ENCODE assay signal across 24 cellular contexts in genomic region chr3:144403040-144403457, GRCh38.
DNase-seq lines count a peak whose midpoint lies in the region; ATAC-seq, FAIRE-seq and TF ChIP-seq lines count a peak whose summit lies in the region.
"Had no signal": no experiment of that assay in that cellular context is flagged by ENCODE, and none has a peak within 500 bp of the region (broad histone marks: within the 10 kb centered on the region; RNA-seq: fewer than 3 reads in every experiment).

No MANE protein-coding gene starts in this region.

- no peak overlapping the region for H3K4me2 ChIP-seq in astrocyte (ENCODE audit: low read length)
- no peak overlapping the region for H3K4me2 ChIP-seq in hepatocyte
- H3K4me2 ChIP-seq: neural progenitor cell had no signal

- no peaks in the 10 kb centered on the region for H3K79me2 ChIP-seq in astrocyte (ENCODE audit: insufficient read depth, low read length)
- H3K79me2 ChIP-seq in hepatocyte: no peaks in the 10 kb centered on the region

- no peak overlapping the region for H3K9ac ChIP-seq in astrocyte (ENCODE audit: low read length)
- H3K9ac ChIP-seq: neural progenitor cell had no signal

- no peaks in the 10 kb centered on the region for H3K9me3 Mint-ChIP-seq in astrocyte (ENCODE audit: unreplicated experiment)

- H3K27me3 ChIP-seq in astrocyte (ENCODE audit: insufficient read depth, low read length) (no peaks in the 10 kb centered on the region), hepatocyte (no peaks in the 10 kb centered on the region), vagina (no peaks in the 10 kb centered on the region)
- H3K27me3 ChIP-seq: neural progenitor cell had no signal

- H3K9me3 ChIP-seq in astrocyte (ENCODE audit: insufficient read depth, low read depth, low read length) (no peaks in the 10 kb centered on the region), hepatocyte (ENCODE audit: low read depth) (peaks cover 8% of the 10 kb centered on the region), vagina (no peaks in the 10 kb centered on the region)
- H3K9me3 ChIP-seq: prostate gland had no signal

- H4K20me1 ChIP-seq in astrocyte (ENCODE audit: insufficient read depth, low read length) (no peaks in the 10 kb centered on the region), hepatocyte (ENCODE audit: insufficient read depth, poor library complexity, severe bottlenecking) (no peaks in the 10 kb centered on the region)

- H3K4me1 Mint-ChIP-seq in astrocyte (ENCODE audit: low read depth, unreplicated experiment): peaks cover 7% of the 10 kb centered on the region
- H3K4me1 Mint-ChIP-seq: activated naive CD4-positive, alpha-beta T cell treated with anti-CD3 and anti-CD28 coated beads, Interleukin-2, amount 50 U/mL, for 24 hours; neural progenitor cell had no signal

- no peak for FAIRE-seq in astrocyte (lab: Jason Lieb, UNC)
- FAIRE-seq: endothelial cell of umbilical vein, HTR-8/SVneo had no signal

- no peak for TF ChIP-seq POLR2A in vagina (IDR thresholded peaks at IDR 0.05)

- TF ChIP-seq CTCF in astrocyte (IDR thresholded peaks at IDR 0.05; ENCODE audit: insufficient read depth, low read depth, low read length): no peak
- TF ChIP-seq CTCF in hepatocyte (IDR thresholded peaks at IDR 0.05; ENCODE audit: poor library complexity): no peak
- no peak for TF ChIP-seq CTCF in vagina (IDR thresholded peaks at IDR 0.05)

- H2AFZ ChIP-seq in astrocyte (ENCODE audit: low read depth, low read length) (no peak overlapping the region), hepatocyte (no peak overlapping the region)
- H2AFZ ChIP-seq: neural progenitor cell had no signal

- 36% methylated on average over 3 of the region's 3 CpGs for WGBS in hepatocyte (ENCODE audit: low lambda C conversion rate, missing lambda C conversion rate)

- H3K27ac Mint-ChIP-seq in astrocyte (ENCODE audit: unreplicated experiment): no peak overlapping the region
- H3K27ac Mint-ChIP-seq: activated naive CD4-positive, alpha-beta T cell treated with anti-CD3 and anti-CD28 coated beads, Interleukin-2, amount 50 U/mL, for 24 hours; CD8-positive, alpha-beta T cell; neural progenitor cell; T-helper 1 cell treated with Interleukin-12 subunit alpha and Interleukin-12 subunit beta and Interleukin-4 antibody, amounts not matched to agents 30 μg/mL and 1 μg/mL, for 36 hours had no signal

- H3K4me3 Mint-ChIP-seq in astrocyte (ENCODE audit: unreplicated experiment): no peak overlapping the region
- H3K4me3 Mint-ChIP-seq: activated naive CD4-positive, alpha-beta T cell treated with anti-CD3 and anti-CD28 coated beads, Interleukin-2, amount 50 U/mL, for 24 hours; CD8-positive, alpha-beta T cell; neural progenitor cell; T-helper 1 cell treated with Interleukin-12 subunit alpha and Interleukin-12 subunit beta and Interleukin-4 antibody, amounts not matched to agents 30 μg/mL and 1 μg/mL, for 36 hours had no signal

- ATAC-seq in GM18867 (IDR thresholded peaks at IDR 0.05; ENCODE audit: unreplicated experiment): no peak
- ATAC-seq: CD8-positive, alpha-beta T cell; left ventricle myocardium superior had no signal

- DNase-seq in EH (ENCODE audit: low read depth) (peak; percentile 0), NCI-H226 (peak; percentile 88), astrocyte (ENCODE audit: low read depth) (peak; percentile 2), hepatocyte (ENCODE audit: low spot score) (peak; percentile 22), NCI-H128 (lab: John Stamatoyannopoulos, UW; ENCODE audit: unreplicated experiment) (no peak), vagina (ENCODE audit: extremely low spot score in 2 of 2) (no peak)
- no peak for DNase-seq in stimulated activated CD4-positive, alpha-beta T cell treated with anti-CD3 and anti-CD28 coated beads, Interleukin-4, amount 100 ng/mL, for 24 hours
- DNase-seq: activated CD4-positive, CD25-positive, alpha-beta regulatory T cell; activated T-cell treated with anti-CD3 and anti-CD28 coated beads, Interleukin-2, amount 50 U/mL, for 48 hours; CD8-positive, alpha-beta T cell; dermis blood vessel endothelial cell; DMS53; left ventricle myocardium superior; NCI-H1048; NCI-H2029; NCI-H510A; SHP77 treated with DMSO at 0.1 percent for 48 hours had no signal

- H3K27ac ChIP-seq in astrocyte (ENCODE audit: low read depth, low read length) (no peak overlapping the region), hepatocyte (no peak overlapping the region), vagina (no peak overlapping the region)
- H3K27ac ChIP-seq: neural progenitor cell, prostate gland had no signal

- H3K9me2 ChIP-seq in hepatocyte (replicated peaks; ENCODE audit: insufficient read depth): no peaks in the 10 kb centered on the region

- intact Hi-C loops in vagina (cut with DNase I): no loop called here

- no peaks in the 10 kb centered on the region for H3K4me1 ChIP-seq in astrocyte (ENCODE audit: insufficient read depth, low read length)
- no peaks in the 10 kb centered on the region for H3K4me1 ChIP-seq in hepatocyte (ENCODE audit: insufficient read depth)
- H3K4me1 ChIP-seq in vagina: no peaks in the 10 kb centered on the region
- H3K4me1 ChIP-seq: neural progenitor cell, prostate gland had no signal

- H3K27me3 Mint-ChIP-seq in astrocyte (ENCODE audit: low read depth, unreplicated experiment): no peaks in the 10 kb centered on the region
- H3K27me3 Mint-ChIP-seq: activated naive CD4-positive, alpha-beta T cell treated with anti-CD3 and anti-CD28 coated beads, Interleukin-2, amount 50 U/mL, for 24 hours had no signal

- H3K36me3 Mint-ChIP-seq in astrocyte (ENCODE audit: low read depth, unreplicated experiment): no peaks in the 10 kb centered on the region
- H3K36me3 Mint-ChIP-seq: activated naive CD4-positive, alpha-beta T cell treated with anti-CD3 and anti-CD28 coated beads, Interleukin-2, amount 50 U/mL, for 24 hours; CD8-positive, alpha-beta T cell; neural progenitor cell had no signal

- H3K4me3 ChIP-seq in astrocyte (ENCODE audit: insufficient read depth, low read depth, low read length): no peak overlapping the region
- no peak overlapping the region for H3K4me3 ChIP-seq in hepatocyte
- H3K4me3 ChIP-seq in vagina: no peak overlapping the region
- H3K4me3 ChIP-seq: neural progenitor cell, prostate gland had no signal

- H3K36me3 ChIP-seq in astrocyte (ENCODE audit: insufficient read depth, low read length) (no peaks in the 10 kb centered on the region), hepatocyte (replicated peaks; ENCODE audit: insufficient read depth, low read depth) (no peaks in the 10 kb centered on the region), vagina (no peaks in the 10 kb centered on the region)
- H3K36me3 ChIP-seq: neural progenitor cell, prostate gland had no signal

Comparison
In these comparisons a context has a peak if more than half of its experiments do, and no peak if none do; other contexts are left out.
1. DNase-seq: peak in EH (single experiment), NCI-H226 (single experiment), astrocyte (single experiment) and hepatocyte (single experiment); none in NCI-H128 (single experiment), vagina (0 of 2) and stimulated activated CD4-positive, alpha-beta T cell treated with anti-CD3 and anti-CD28 coated beads, Interleukin-4, amount 100 ng/mL, for 24 hours (single experiment).